Comparison of ENCODE assay signal across 3 cellular contexts in the genomic region with DNA sequence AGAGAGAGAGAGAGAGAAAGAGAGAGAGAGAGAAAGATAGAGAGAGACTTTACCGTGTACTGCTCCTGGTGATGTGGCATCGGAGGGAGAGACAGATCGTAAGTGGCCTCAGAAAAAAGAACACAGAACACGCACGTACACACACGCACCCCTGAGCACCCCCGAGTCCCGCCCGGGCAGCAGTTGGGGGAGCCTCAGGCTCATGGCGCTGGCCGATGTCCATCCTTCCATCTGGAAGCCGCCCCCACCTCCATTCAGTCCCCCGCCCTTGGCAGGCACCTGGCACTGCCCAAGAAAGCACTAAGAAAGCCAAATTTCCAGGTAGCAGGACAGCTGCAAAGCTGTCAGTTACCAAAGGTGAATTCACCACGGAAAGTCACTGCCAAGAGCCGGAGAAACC.
"Had no signal": no experiment of that assay in that cellular context is flagged by ENCODE, and none has a peak within 500 bp of the region (broad histone marks: within the 10 kb centered on the region; RNA-seq: fewer than 3 reads in every experiment).

No MANE protein-coding gene starts in this region.

- DNase-seq: GDM1, GF-D8 had no signal

- ATAC-seq: GM12878 had no signal

- H3K4me3 ChIP-seq: GM12878 had no signal
